In the genomic region with DNA sequence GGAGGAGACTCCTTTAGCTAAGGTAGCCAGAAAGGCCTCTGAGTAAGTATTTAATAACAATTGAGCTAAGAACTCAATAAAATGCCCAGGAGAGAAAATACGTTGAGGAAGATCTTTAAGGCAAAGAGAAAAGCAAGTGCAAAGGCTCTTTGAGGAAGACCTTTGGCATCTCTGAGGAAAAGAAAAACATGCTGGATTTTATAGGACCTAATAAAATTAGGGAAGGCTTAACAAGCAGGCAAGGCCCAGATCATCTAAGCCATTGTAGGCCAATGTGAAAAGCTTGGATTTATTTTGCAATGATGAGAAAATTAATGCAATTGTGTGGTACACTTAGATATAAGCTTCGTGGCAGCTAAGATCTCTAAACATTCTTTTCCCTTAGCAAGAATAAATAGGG, we compare ENCODE assay signal across 1 cellular context.
TF ChIP-seq lines count a peak whose summit lies in the region.

No MANE protein-coding gene starts in this region.

TF ChIP-seq in GM23338, 12 proteins besides CTCF, POLR2A, EP300 and RAD21:
- no peak for TF ChIP-seq EZH2 (IDR thresholded peaks at IDR 0.05; ENCODE audit: low read depth, unreplicated experiment)
- TF ChIP-seq, protein P1, sequence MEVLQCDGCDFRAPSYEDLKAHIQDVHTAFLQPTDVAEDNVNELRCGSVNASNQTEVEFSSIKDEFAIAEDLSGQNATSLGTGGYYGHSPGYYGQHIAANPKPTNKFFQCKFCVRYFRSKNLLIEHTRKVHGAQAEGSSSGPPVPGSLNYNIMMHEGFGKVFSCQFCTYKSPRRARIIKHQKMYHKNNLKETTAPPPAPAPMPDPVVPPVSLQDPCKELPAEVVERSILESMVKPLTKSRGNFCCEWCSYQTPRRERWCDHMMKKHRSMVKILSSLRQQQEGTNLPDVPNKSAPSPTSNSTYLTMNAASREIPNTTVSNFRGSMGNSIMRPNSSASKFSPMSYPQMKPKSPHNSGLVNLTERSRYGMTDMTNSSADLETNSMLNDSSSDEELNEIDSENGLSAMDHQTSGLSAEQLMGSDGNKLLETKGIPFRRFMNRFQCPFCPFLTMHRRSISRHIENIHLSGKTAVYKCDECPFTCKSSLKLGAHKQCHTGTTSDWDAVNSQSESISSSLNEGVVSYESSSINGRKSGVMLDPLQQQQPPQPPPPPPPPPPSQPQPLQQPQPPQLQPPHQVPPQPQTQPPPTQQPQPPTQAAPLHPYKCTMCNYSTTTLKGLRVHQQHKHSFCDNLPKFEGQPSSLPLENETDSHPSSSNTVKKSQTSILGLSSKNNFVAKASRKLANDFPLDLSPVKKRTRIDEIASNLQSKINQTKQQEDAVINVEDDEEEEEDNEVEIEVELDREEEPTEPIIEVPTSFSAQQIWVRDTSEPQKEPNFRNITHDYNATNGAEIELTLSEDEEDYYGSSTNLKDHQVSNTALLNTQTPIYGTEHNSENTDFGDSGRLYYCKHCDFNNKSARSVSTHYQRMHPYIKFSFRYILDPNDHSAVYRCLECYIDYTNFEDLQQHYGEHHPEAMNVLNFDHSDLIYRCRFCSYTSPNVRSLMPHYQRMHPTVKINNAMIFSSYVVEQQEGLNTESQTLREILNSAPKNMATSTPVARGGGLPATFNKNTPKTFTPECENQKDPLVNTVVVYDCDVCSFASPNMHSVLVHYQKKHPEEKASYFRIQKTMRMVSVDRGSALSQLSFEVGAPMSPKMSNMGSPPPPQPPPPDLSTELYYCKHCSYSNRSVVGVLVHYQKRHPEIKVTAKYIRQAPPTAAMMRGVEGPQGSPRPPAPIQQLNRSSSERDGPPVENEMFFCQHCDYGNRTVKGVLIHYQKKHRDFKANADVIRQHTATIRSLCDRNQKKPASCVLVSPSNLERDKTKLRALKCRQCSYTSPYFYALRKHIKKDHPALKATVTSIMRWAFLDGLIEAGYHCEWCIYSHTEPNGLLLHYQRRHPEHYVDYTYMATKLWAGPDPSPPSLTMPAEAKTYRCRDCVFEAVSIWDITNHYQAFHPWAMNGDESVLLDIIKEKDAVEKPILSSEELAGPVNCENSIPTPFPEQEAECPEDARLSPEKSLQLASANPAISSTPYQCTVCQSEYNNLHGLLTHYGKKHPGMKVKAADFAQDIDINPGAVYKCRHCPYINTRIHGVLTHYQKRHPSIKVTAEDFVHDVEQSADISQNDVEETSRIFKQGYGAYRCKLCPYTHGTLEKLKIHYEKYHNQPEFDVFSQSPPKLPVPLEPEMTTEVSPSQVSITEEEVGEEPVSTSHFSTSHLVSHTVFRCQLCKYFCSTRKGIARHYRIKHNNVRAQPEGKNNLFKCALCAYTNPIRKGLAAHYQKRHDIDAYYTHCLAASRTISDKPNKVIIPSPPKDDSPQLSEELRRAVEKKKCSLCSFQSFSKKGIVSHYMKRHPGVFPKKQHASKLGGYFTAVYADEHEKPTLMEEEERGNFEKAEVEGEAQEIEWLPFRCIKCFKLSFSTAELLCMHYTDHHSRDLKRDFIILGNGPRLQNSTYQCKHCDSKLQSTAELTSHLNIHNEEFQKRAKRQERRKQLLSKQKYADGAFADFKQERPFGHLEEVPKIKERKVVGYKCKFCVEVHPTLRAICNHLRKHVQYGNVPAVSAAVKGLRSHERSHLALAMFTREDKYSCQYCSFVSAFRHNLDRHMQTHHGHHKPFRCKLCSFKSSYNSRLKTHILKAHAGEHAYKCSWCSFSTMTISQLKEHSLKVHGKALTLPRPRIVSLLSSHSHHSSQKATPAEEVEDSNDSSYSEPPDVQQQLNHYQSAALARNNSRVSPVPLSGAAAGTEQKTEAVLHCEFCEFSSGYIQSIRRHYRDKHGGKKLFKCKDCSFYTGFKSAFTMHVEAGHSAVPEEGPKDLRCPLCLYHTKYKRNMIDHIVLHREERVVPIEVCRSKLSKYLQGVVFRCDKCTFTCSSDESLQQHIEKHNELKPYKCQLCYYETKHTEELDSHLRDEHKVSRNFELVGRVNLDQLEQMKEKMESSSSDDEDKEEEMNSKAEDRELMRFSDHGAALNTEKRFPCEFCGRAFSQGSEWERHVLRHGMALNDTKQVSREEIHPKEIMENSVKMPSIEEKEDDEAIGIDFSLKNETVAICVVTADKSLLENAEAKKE (CRISPR knock-in tag; IDR thresholded peaks at IDR 0.05), result no peak
- no peak for TF ChIP-seq ZNF114 (CRISPR knock-in tag; IDR thresholded peaks at IDR 0.05)
- TF ChIP-seq NANOG (IDR thresholded peaks at IDR 0.05; ENCODE audit: borderline replicate concordance), result no peak
- TF ChIP-seq POLR2AphosphoS5 (IDR thresholded peaks at IDR 0.05; ENCODE audit: low read depth), result no peak
